Comparison of ENCODE assay signal across 1 cellular context in genomic region chr15:69059170-69059943, GRCh38.
TF ChIP-seq lines count a peak whose summit lies in the region.

No MANE protein-coding gene starts in this region.

TF ChIP-seq in K562, 482 proteins besides CTCF, POLR2A, EP300 and RAD21 (continued from another document):
- TF ChIP-seq HMGXB4 (CRISPR knock-in tag; IDR thresholded peaks at IDR 0.05) (no peak), ZNF639 (CRISPR knock-in tag; conservative IDR thresholded peaks at IDR 0.05 in 1 of 2, IDR thresholded peaks at IDR 0.05 in 1 of 2) (no peak), CC2D1A (IDR thresholded peaks at IDR 0.05) (peak; percentile 66; the same call in 1 of the 2 replicates), ETV1 (tag; conservative IDR thresholded peaks at IDR 0.05; ENCODE audit: low read depth) (peak; percentile 55), COPS2 (conservative IDR thresholded peaks at IDR 0.05) (no peak), BCOR (IDR thresholded peaks at IDR 0.05) (no peak), KLF1 (tag; IDR thresholded peaks at IDR 0.05) (peak; percentile 70; the same call in 1 of the 2 replicates), ILK (tag; IDR thresholded peaks at IDR 0.05; ENCODE audit: borderline replicate concordance, low read depth) (no peak), NCOA6 (IDR thresholded peaks at IDR 0.05) (no peak), RCOR1 (IDR thresholded peaks at IDR 0.05; ENCODE audit: borderline replicate concordance in 1 of 2, low read depth in 2 of 2, low read length in 2 of 2) (peak in 1 of 2 experiments; percentile 45; a peak in 1 of 4 replicates), BHLHE40 (IDR thresholded peaks at IDR 0.05; ENCODE audit: low read length) (peak; percentile 30; the same call in 1 of the 2 replicates), MTA2 (IDR thresholded peaks at IDR 0.05; ENCODE audit: low read depth) (no peak), SMC3 (conservative IDR thresholded peaks at IDR 0.05; ENCODE audit: insufficient read depth, low read depth, low read length) (peak; percentile 95), JUND (IDR thresholded peaks at IDR 0.05; ENCODE audit: borderline replicate concordance, low read depth, low read length) (peak; percentile 39; the same call in 1 of the 2 replicates), JUND (tag; IDR thresholded peaks at IDR 0.05; ENCODE audit: borderline replicate concordance, low read depth, low read length) (no peak), XRCC5 (IDR thresholded peaks at IDR 0.05; ENCODE audit: low read depth, low read length) (0 out of 2 replicates have a peak, but pooled peaks have one; percentile 35), PREB (CRISPR knock-in tag; IDR thresholded peaks at IDR 0.05) (no peak), MEIS2 (IDR thresholded peaks at IDR 0.05; ENCODE audit: partially characterized antibody) (peak; percentile 90), RBM39 (optimal IDR thresholded peaks at IDR 0.05; ENCODE audit: low read depth, low read length) (no peak), GABPA (tag; conservative IDR thresholded peaks at IDR 0.05; ENCODE audit: low read depth) (0 out of 2 replicates have a peak, but pooled peaks have one; percentile 23), ZNF280A (IDR thresholded peaks at IDR 0.05; ENCODE audit: low read depth, partially characterized antibody) (no peak), CBFA2T3 (IDR thresholded peaks at IDR 0.05) (0 out of 2 replicates have a peak, but pooled peaks have one; percentile 8), RB1 (IDR thresholded peaks at IDR 0.05; ENCODE audit: low read depth) (peak; percentile 37; the same call in 1 of the 2 replicates), ZEB2 (IDR thresholded peaks at IDR 0.05) (no peak), PRPF4 (IDR thresholded peaks at IDR 0.05; ENCODE audit: insufficient read depth, low read depth, low read length, poor library complexity, severe bottlenecking) (no peak), BRF1 (IDR thresholded peaks at IDR 0.05; ENCODE audit: borderline replicate concordance, extremely low read depth, insufficient read length) (no peak), FOSL1 (tag; conservative IDR thresholded peaks at IDR 0.05) (no peak), ELF1 (tag; IDR thresholded peaks at IDR 0.05) (peak; percentile 75), STAG1 (CRISPR knock-in tag; IDR thresholded peaks at IDR 0.05; ENCODE audit: borderline replicate concordance) (peak; percentile 64; the same call in 1 of the 2 replicates)
- TF ChIP-seq, protein P1, sequence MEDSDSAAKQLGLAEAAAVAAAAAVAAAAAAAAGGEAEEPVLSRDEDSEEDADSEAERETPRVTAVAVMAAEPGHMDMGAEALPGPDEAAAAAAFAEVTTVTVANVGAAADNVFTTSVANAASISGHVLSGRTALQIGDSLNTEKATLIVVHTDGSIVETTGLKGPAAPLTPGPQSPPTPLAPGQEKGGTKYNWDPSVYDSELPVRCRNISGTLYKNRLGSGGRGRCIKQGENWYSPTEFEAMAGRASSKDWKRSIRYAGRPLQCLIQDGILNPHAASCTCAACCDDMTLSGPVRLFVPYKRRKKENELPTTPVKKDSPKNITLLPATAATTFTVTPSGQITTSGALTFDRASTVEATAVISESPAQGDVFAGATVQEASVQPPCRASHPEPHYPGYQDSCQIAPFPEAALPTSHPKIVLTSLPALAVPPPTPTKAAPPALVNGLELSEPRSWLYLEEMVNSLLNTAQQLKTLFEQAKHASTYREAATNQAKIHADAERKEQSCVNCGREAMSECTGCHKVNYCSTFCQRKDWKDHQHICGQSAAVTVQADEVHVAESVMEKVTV (CRISPR knock-in tag; IDR thresholded peaks at IDR 0.05) = peak; percentile 93
